1 cellular context compared by ENCODE assay signal in the genomic region with DNA sequence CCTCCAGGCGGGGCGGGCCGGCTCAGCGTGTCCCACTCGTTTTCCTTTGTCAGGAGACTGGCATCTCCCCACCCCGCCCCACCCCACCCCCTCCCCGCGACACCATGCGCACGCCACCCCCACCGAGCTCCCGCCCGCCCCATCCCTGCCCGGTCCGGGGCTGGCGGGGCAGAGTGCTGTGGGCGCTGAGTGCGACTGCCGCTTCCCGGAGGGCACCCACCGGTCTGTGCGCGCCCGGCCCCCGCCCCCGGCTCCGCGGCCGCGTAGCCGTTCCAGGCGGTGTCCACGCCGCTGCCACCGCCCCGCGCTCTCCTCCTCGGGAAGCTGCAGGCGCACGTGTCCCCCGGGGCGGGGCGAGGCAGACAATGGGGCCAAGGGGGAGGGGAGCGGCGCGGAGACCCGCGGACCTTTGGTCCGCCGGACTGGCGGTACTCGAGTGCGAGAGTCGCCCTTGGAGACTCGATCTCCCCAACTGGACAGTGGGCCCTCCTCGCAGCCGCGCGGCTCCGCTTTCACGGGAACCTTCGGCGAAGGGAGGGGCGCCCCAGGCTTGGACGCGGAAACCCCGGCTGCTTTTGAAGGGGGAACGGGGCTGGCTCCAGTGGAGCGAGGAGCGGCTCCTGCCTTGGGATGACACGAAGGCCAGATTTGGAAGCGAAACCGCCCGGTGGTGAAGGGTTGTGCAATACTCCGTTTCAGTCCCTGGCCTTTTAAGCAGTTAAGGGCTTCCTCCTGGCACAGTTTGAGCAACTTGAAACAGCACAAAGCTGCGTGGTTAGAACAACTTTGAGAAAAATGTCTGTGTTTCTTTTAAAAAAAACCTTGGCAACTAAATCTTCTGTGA.
TF ChIP-seq lines count a peak whose summit lies in the region.

No MANE protein-coding gene starts in this region.

TF ChIP-seq in liver, 16 proteins besides CTCF, POLR2A, EP300 and RAD21 (continued from another document):
- TF ChIP-seq MAX (IDR thresholded peaks at IDR 0.05) = peak; percentile 69
